ENCODE assay signal across 1 cellular context in the genomic region with DNA sequence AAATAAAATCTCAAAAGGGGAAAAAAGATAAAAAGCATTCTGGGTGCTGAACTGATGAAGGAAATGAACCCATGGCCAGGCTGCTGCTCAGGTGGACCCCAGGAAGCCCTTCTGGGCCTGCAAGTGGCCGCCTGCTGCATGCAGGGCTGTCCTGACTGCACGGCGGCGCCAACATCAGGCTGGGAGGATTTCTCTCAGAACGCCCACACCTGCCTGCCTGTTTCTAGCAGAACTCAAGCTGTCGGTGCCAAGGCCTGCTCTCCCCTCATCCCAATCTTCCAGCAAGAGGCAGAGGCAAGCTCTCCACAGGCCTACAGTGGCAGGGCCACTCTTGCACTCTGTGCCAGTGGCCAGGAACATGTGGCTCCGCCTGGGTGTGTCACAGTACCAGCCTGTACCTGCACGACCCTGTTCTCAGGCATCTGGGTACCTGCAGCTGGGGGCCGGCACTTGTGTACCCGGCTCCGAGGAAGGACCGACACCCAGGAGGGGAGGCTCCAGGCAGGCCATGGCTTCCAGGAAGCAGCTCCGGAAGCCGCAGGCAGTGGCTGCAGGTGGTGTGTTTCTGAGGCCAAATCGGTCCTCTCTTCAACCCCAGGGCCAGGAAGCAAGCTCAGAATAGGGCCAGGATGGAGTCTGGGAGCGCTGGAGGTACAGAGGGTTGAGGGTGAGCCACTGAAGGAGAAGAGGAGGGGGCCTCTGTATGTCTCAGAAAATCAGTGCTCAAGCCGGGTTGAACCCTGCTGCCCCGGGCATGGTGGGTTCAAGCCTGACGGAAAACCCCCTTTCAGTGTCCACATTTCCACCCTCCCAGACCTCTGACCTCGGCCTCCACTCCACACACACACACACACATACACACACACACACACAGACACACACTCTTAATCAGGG.
TF ChIP-seq lines count a peak whose summit lies in the region.

No MANE protein-coding gene starts in this region.

TF ChIP-seq in HepG2, 621 proteins besides CTCF, POLR2A, EP300 and RAD21 (continued from another document and continues in another):
- TF ChIP-seq SRY (CRISPR knock-in tag; IDR thresholded peaks at IDR 0.05), result 0 out of 2 replicates have a peak, but pooled peaks have one; percentile 30
- TF ChIP-seq KLF9 (CRISPR knock-in tag; IDR thresholded peaks at IDR 0.05; ENCODE audit: low read depth), result no peak
- TF ChIP-seq MTA1 (CRISPR knock-in tag; IDR thresholded peaks at IDR 0.05; ENCODE audit: borderline replicate concordance), result no peak
- no peak for TF ChIP-seq ZBTB21 (CRISPR knock-in tag; IDR thresholded peaks at IDR 0.05)
- 0 out of 2 replicates have a peak, but pooled peaks have one; percentile 47 for TF ChIP-seq ZNF33A (CRISPR knock-in tag; IDR thresholded peaks at IDR 0.05; ENCODE audit: borderline replicate concordance)
- TF ChIP-seq, protein P1, sequence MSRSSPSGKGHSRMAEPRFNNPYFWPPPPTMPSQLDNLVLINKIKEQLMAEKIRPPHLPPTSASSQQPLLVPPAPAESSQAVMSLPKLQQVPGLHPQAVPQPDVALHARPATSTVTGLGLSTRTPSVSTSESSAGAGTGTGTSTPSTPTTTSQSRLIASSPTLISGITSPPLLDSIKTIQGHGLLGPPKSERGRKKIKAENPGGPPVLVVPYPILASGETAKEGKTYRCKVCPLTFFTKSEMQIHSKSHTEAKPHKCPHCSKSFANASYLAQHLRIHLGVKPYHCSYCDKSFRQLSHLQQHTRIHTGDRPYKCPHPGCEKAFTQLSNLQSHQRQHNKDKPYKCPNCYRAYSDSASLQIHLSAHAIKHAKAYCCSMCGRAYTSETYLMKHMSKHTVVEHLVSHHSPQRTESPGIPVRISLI (CRISPR knock-in tag; IDR thresholded peaks at IDR 0.05; ENCODE audit: borderline replicate concordance), result no peak
- no peak for TF ChIP-seq YY1 (IDR thresholded peaks at IDR 0.05; ENCODE audit: insufficient read depth, insufficient replicate concordance, low read depth, low read length)
- TF ChIP-seq JUNB (CRISPR knock-in tag; IDR thresholded peaks at IDR 0.05; ENCODE audit: borderline replicate concordance), result no peak
- peak; percentile 29; the same call in 1 of the 2 replicates for TF ChIP-seq SMAD1 (CRISPR knock-in tag; IDR thresholded peaks at IDR 0.05; ENCODE audit: borderline replicate concordance, low read depth)
- TF ChIP-seq GPN1 (CRISPR knock-in tag; IDR thresholded peaks at IDR 0.05; ENCODE audit: borderline replicate concordance), result no peak
- TF ChIP-seq TSC22D2 (CRISPR knock-in tag; IDR thresholded peaks at IDR 0.05; ENCODE audit: borderline replicate concordance), result no peak
- TF ChIP-seq ZSCAN9 (CRISPR knock-in tag; IDR thresholded peaks at IDR 0.05; ENCODE audit: borderline replicate concordance), result no peak
- TF ChIP-seq ZNF782 (CRISPR knock-in tag; IDR thresholded peaks at IDR 0.05; ENCODE audit: borderline replicate concordance), result no peak
- TF ChIP-seq ZNF260 (CRISPR knock-in tag; IDR thresholded peaks at IDR 0.05; ENCODE audit: borderline replicate concordance, low read depth), result no peak
- TF ChIP-seq ZKSCAN5 (CRISPR knock-in tag; IDR thresholded peaks at IDR 0.05), result no peak
- TF ChIP-seq ZNF7 (CRISPR knock-in tag; IDR thresholded peaks at IDR 0.05), result no peak
- no peak for TF ChIP-seq EEA1 (CRISPR knock-in tag; IDR thresholded peaks at IDR 0.05; ENCODE audit: borderline replicate concordance)
- TF ChIP-seq ZNF615 (CRISPR knock-in tag; IDR thresholded peaks at IDR 0.05; ENCODE audit: borderline replicate concordance), result no peak
- TF ChIP-seq ZNF333 (CRISPR knock-in tag; IDR thresholded peaks at IDR 0.05; ENCODE audit: borderline replicate concordance), result no peak
- TF ChIP-seq SALL1 (CRISPR knock-in tag; IDR thresholded peaks at IDR 0.05), result no peak
- no peak for TF ChIP-seq ZSCAN30 (CRISPR knock-in tag; IDR thresholded peaks at IDR 0.05)
- TF ChIP-seq HNRNPL (IDR thresholded peaks at IDR 0.05; ENCODE audit: low read depth, low read length), result peak; percentile 76; the same call in 1 of the 2 replicates
- no peak for TF ChIP-seq MYNN (CRISPR knock-in tag; IDR thresholded peaks at IDR 0.05; ENCODE audit: low read depth)
- TF ChIP-seq, protein P2, sequence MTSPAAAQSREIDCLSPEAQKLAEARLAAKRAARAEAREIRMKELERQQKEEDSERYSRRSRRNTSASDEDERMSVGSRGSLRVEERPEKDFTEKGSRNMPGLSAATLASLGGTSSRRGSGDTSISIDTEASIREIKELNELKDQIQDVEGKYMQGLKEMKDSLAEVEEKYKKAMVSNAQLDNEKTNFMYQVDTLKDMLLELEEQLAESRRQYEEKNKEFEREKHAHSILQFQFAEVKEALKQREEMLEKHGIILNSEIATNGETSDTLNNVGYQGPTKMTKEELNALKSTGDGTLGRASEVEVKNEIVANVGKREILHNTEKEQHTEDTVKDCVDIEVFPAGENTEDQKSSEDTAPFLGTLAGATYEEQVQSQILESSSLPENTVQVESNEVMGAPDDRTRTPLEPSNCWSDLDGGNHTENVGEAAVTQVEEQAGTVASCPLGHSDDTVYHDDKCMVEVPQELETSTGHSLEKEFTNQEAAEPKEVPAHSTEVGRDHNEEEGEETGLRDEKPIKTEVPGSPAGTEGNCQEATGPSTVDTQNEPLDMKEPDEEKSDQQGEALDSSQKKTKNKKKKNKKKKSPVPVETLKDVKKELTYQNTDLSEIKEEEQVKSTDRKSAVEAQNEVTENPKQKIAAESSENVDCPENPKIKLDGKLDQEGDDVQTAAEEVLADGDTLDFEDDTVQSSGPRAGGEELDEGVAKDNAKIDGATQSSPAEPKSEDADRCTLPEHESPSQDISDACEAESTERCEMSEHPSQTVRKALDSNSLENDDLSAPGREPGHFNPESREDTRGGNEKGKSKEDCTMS (CRISPR knock-in tag; conservative IDR thresholded peaks at IDR 0.05), result no peak
- TF ChIP-seq, protein P3, sequence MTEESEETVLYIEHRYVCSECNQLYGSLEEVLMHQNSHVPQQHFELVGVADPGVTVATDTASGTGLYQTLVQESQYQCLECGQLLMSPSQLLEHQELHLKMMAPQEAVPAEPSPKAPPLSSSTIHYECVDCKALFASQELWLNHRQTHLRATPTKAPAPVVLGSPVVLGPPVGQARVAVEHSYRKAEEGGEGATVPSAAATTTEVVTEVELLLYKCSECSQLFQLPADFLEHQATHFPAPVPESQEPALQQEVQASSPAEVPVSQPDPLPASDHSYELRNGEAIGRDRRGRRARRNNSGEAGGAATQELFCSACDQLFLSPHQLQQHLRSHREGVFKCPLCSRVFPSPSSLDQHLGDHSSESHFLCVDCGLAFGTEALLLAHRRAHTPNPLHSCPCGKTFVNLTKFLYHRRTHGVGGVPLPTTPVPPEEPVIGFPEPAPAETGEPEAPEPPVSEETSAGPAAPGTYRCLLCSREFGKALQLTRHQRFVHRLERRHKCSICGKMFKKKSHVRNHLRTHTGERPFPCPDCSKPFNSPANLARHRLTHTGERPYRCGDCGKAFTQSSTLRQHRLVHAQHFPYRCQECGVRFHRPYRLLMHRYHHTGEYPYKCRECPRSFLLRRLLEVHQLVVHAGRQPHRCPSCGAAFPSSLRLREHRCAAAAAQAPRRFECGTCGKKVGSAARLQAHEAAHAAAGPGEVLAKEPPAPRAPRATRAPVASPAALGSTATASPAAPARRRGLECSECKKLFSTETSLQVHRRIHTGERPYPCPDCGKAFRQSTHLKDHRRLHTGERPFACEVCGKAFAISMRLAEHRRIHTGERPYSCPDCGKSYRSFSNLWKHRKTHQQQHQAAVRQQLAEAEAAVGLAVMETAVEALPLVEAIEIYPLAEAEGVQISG (CRISPR knock-in tag; IDR thresholded peaks at IDR 0.05), result peak; percentile 93
- TF ChIP-seq, protein P4, sequence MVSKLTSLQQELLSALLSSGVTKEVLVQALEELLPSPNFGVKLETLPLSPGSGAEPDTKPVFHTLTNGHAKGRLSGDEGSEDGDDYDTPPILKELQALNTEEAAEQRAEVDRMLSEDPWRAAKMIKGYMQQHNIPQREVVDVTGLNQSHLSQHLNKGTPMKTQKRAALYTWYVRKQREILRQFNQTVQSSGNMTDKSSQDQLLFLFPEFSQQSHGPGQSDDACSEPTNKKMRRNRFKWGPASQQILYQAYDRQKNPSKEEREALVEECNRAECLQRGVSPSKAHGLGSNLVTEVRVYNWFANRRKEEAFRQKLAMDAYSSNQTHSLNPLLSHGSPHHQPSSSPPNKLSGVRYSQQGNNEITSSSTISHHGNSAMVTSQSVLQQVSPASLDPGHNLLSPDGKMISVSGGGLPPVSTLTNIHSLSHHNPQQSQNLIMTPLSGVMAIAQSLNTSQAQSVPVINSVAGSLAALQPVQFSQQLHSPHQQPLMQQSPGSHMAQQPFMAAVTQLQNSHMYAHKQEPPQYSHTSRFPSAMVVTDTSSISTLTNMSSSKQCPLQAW (CRISPR knock-in tag; IDR thresholded peaks at IDR 0.05), result 0 out of 2 replicates have a peak, but pooled peaks have one; percentile 12
- TF ChIP-seq ZNF121 (CRISPR knock-in tag; IDR thresholded peaks at IDR 0.05), result no peak
- TF ChIP-seq, protein P5, sequence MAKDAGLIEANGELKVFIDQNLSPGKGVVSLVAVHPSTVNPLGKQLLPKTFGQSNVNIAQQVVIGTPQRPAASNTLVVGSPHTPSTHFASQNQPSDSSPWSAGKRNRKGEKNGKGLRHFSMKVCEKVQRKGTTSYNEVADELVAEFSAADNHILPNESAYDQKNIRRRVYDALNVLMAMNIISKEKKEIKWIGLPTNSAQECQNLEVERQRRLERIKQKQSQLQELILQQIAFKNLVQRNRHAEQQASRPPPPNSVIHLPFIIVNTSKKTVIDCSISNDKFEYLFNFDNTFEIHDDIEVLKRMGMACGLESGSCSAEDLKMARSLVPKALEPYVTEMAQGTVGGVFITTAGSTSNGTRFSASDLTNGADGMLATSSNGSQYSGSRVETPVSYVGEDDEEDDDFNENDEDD (CRISPR knock-in tag; IDR thresholded peaks at IDR 0.05; ENCODE audit: borderline replicate concordance), result no peak
- no peak; the same call in 1 of the 2 replicates for TF ChIP-seq MED1 (CRISPR knock-in tag; IDR thresholded peaks at IDR 0.05)
- TF ChIP-seq, protein P6, sequence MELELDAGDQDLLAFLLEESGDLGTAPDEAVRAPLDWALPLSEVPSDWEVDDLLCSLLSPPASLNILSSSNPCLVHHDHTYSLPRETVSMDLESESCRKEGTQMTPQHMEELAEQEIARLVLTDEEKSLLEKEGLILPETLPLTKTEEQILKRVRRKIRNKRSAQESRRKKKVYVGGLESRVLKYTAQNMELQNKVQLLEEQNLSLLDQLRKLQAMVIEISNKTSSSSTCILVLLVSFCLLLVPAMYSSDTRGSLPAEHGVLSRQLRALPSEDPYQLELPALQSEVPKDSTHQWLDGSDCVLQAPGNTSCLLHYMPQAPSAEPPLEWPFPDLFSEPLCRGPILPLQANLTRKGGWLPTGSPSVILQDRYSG (CRISPR knock-in tag; IDR thresholded peaks at IDR 0.05), result no peak
- TF ChIP-seq ZNF567 (CRISPR knock-in tag; IDR thresholded peaks at IDR 0.05; ENCODE audit: borderline replicate concordance), result 0 out of 2 replicates have a peak, but pooled peaks have one; percentile 33
- TF ChIP-seq ZNF501 (CRISPR knock-in tag; IDR thresholded peaks at IDR 0.05), result peak; percentile 32; the same call in 1 of the 2 replicates
- TF ChIP-seq ZNF883 (CRISPR knock-in tag; IDR thresholded peaks at IDR 0.05; ENCODE audit: not compliant biosample characterization), result peak; percentile 23
- no peak for TF ChIP-seq NFE2 (CRISPR knock-in tag; IDR thresholded peaks at IDR 0.05)
- TF ChIP-seq, protein P7, sequence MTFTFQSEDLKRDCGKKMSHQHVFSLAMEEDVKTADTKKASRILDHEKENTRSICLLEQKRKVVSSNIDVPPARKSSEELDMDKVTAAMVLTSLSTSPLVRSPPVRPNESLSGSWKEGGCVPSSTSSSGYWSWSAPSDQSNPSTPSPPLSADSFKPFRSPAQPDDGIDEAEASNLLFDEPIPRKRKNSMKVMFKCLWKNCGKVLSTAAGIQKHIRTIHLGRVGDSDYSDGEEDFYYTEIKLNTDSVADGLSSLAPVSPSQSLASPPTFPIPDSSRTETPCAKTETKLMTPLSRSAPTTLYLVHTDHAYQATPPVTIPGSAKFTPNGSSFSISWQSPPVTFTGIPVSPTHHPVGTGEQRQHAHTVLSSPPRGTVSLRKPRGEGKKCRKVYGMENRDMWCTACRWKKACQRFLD (CRISPR knock-in tag; IDR thresholded peaks at IDR 0.05; ENCODE audit: borderline replicate concordance), result no peak
- peak; percentile 32; the same call in 1 of the 2 replicates for TF ChIP-seq ZSCAN25 (CRISPR knock-in tag; IDR thresholded peaks at IDR 0.05)
- no peak for TF ChIP-seq GATA4 (IDR thresholded peaks at IDR 0.05; ENCODE audit: borderline replicate concordance, low read depth)
- TF ChIP-seq, protein P8, sequence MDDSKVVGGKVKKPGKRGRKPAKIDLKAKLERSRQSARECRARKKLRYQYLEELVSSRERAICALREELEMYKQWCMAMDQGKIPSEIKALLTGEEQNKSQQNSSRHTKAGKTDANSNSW (CRISPR knock-in tag; IDR thresholded peaks at IDR 0.05; ENCODE audit: borderline replicate concordance), result no peak
- TF ChIP-seq NR2F1 (CRISPR knock-in tag; IDR thresholded peaks at IDR 0.05), result 0 out of 4 replicates have a peak, but pooled peaks of 1 of the 2 experiments have one; percentile 7
- TF ChIP-seq LCORL (IDR thresholded peaks at IDR 0.05), result no peak
- TF ChIP-seq LCORL (CRISPR knock-in tag; IDR thresholded peaks at IDR 0.05), result no peak
- no peak for TF ChIP-seq ZNF251 (CRISPR knock-in tag; IDR thresholded peaks at IDR 0.05)
- TF ChIP-seq SMAD9 (CRISPR knock-in tag; IDR thresholded peaks at IDR 0.05), result no peak
- no peak for TF ChIP-seq FOXP1 (IDR thresholded peaks at IDR 0.05)
- TF ChIP-seq FOXP1 (CRISPR knock-in tag; IDR thresholded peaks at IDR 0.05), result no peak
- no peak for TF ChIP-seq JARID2 (CRISPR knock-in tag; IDR thresholded peaks at IDR 0.05; ENCODE audit: insufficient replicate concordance)
- peak; percentile 42; the same call in 1 of the 2 replicates for TF ChIP-seq ZNF768 (CRISPR knock-in tag; IDR thresholded peaks at IDR 0.05)
- TF ChIP-seq, protein P9, sequence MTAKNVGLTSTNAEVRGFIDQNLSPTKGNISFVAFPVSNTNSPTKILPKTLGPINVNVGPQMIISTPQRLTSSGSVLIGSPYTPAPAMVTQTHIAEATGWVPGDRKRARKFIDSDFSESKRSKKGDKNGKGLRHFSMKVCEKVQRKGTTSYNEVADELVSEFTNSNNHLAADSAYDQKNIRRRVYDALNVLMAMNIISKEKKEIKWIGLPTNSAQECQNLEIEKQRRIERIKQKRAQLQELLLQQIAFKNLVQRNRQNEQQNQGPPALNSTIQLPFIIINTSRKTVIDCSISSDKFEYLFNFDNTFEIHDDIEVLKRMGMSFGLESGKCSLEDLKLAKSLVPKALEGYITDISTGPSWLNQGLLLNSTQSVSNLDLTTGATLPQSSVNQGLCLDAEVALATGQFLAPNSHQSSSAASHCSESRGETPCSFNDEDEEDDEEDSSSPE (CRISPR knock-in tag; IDR thresholded peaks at IDR 0.05), result no peak
